In genomic region chr3:170058127-170058526, GRCh38 we compare ENCODE assay signal across 19 cellular contexts. TPM values are rescaled to one million over a fixed set of nuclear protein-coding genes. Genes with fewer than 3 reads are reported as not detected.
DNase-seq lines count a peak whose midpoint lies in the region; ATAC-seq and TF ChIP-seq lines count a peak whose summit lies in the region.
"Had no signal": no experiment of that assay in that cellular context is flagged by ENCODE, and none has a peak within 500 bp of the region (broad histone marks: within the 10 kb centered on the region; RNA-seq: fewer than 3 reads in every experiment).

No MANE protein-coding gene starts in this region.

- peak overlapping the region; percentile 63 for H3K4me3 Mint-ChIP-seq in T-helper 2 cell treated with Interferon-gamma antibody and Interleukin-4, amounts not matched to agents 5 μg/mL and 100 μg/mL, for 36 hours
- H3K4me3 Mint-ChIP-seq in T-helper 17 cell: no peak overlapping the region
- H3K4me3 Mint-ChIP-seq: neural crest cell had no signal

- no peak for TF ChIP-seq CTCF in vagina (IDR thresholded peaks at IDR 0.05)

- H3K4me3 ChIP-seq in BLaER1 treated with 17β-estradiol and CSF1 and Interleukin-3, amounts not matched to agents 10 nM and 100 nM: no peak overlapping the region
- no peak overlapping the region for H3K4me3 ChIP-seq in vagina
- H3K4me3 ChIP-seq: heart right ventricle, right atrium auricular region, testis had no signal

- peak overlapping the region; percentile 67 for H3K27ac Mint-ChIP-seq in T-helper 2 cell treated with Interferon-gamma antibody and Interleukin-4, amounts not matched to agents 5 μg/mL and 100 μg/mL, for 36 hours
- no peak overlapping the region for H3K27ac Mint-ChIP-seq in T-helper 17 cell

- H3K27me3 Mint-ChIP-seq in T-helper 2 cell treated with Interferon-gamma antibody and Interleukin-4, amounts not matched to agents 5 μg/mL and 100 μg/mL, for 36 hours (ENCODE audit: low read depth): no peaks in the 10 kb centered on the region
- no peaks in the 10 kb centered on the region for H3K27me3 Mint-ChIP-seq in T-helper 17 cell

- TF ChIP-seq POLR2A in GM15510 (IDR thresholded peaks at IDR 0.05; ENCODE audit: borderline replicate concordance, extremely low read depth, insufficient read length) (peak; percentile 14), vagina (IDR thresholded peaks at IDR 0.05) (no peak)

- intact Hi-C loops in vagina (cut with DNase I): no loop called here

- H3K4me2 ChIP-seq in BLaER1 treated with 17β-estradiol and CSF1 and Interleukin-3, amounts not matched to agents 10 nM and 100 nM: peak overlapping the region; percentile 44 to 78 (median 69)

- H3K36me3 ChIP-seq in BLaER1 treated with 17β-estradiol and CSF1 and Interleukin-3, amounts not matched to agents 10 nM and 100 nM: no peaks in the 10 kb centered on the region
- no peaks in the 10 kb centered on the region for H3K36me3 ChIP-seq in vagina
- H3K36me3 ChIP-seq: right atrium auricular region had no signal

- H3K4me1 ChIP-seq in BLaER1 treated with 17β-estradiol and CSF1 and Interleukin-3, amounts not matched to agents 10 nM and 100 nM: peaks cover 8 to 28% (median 17%) of the 10 kb centered on the region in 10 experiments
- no peaks in the 10 kb centered on the region for H3K4me1 ChIP-seq in vagina
- H3K4me1 ChIP-seq: Caco-2, right atrium auricular region, testis had no signal

- no peaks in the 10 kb centered on the region for H4K20me1 ChIP-seq in BLaER1 treated with 17β-estradiol and CSF1 and Interleukin-3, amounts not matched to agents 10 nM and 100 nM

- H3K9ac ChIP-seq in BLaER1 treated with 17β-estradiol and CSF1 and Interleukin-3, amounts not matched to agents 10 nM and 100 nM: no peak overlapping the region

- no peak for ATAC-seq in T-helper 17 cell
- ATAC-seq: activated naive CD4-positive, alpha-beta T cell treated with anti-CD3 and anti-CD28 coated beads, Interleukin-2, amount 50 U/mL, for 72 hours had no signal

- H3K9me3 Mint-ChIP-seq in T-helper 2 cell treated with Interferon-gamma antibody and Interleukin-4, amounts not matched to agents 5 μg/mL and 100 μg/mL, for 36 hours: no peaks in the 10 kb centered on the region
- H3K9me3 Mint-ChIP-seq: IgD-negative memory B cell, neural crest cell had no signal

- H3K36me3 Mint-ChIP-seq in T-helper 2 cell treated with Interferon-gamma antibody and Interleukin-4, amounts not matched to agents 5 μg/mL and 100 μg/mL, for 36 hours (ENCODE audit: low read depth): peaks cover 2% of the 10 kb centered on the region
- no peaks in the 10 kb centered on the region for H3K36me3 Mint-ChIP-seq in T-helper 17 cell (ENCODE audit: low read depth)

- DNase-seq in T-helper 2 cell treated with Interferon-gamma antibody and Interleukin-4, amounts not matched to agents 5 μg/mL and 100 μg/mL, for 36 hours (ENCODE audit: low spot score): no peak
- peak; percentile 42 for DNase-seq in germinal center (ENCODE audit: low spot score)
- DNase-seq in GM03348 (ENCODE audit: low spot score): no peak
- no peak for DNase-seq in T-helper 17 cell
- DNase-seq in occipital lobe (lab: John Stamatoyannopoulos, UW): no peak
- no peak for DNase-seq in vagina (ENCODE audit: extremely low spot score in 2 of 2)
- DNase-seq: activated CD4-positive, CD25-positive, alpha-beta regulatory T cell; Caco-2; heart right ventricle; kidney; mesendoderm; NCI-H1105; testis had no signal

- no peak overlapping the region for H3K27ac ChIP-seq in BLaER1 treated with 17β-estradiol and CSF1 and Interleukin-3, amounts not matched to agents 10 nM and 100 nM
- H3K27ac ChIP-seq in vagina: no peak overlapping the region
- H3K27ac ChIP-seq: heart right ventricle, right atrium auricular region, testis had no signal

- no peaks in the 10 kb centered on the region for H3K27me3 ChIP-seq in BLaER1 treated with 17β-estradiol and CSF1 and Interleukin-3, amounts not matched to agents 10 nM and 100 nM
- no peaks in the 10 kb centered on the region for H3K27me3 ChIP-seq in vagina
- H3K27me3 ChIP-seq: heart right ventricle, right atrium auricular region, testis had no signal

- peaks cover 39% of the 10 kb centered on the region for H3K4me1 Mint-ChIP-seq in T-helper 2 cell treated with Interferon-gamma antibody and Interleukin-4, amounts not matched to agents 5 μg/mL and 100 μg/mL, for 36 hours (ENCODE audit: low read depth)
- H3K4me1 Mint-ChIP-seq in T-helper 17 cell: peaks cover 23% of the 10 kb centered on the region
- H3K4me1 Mint-ChIP-seq: neural crest cell had no signal

- H3K9me3 ChIP-seq in BLaER1 treated with 17β-estradiol and CSF1 and Interleukin-3, amounts not matched to agents 10 nM and 100 nM (replicated peaks in 1 of 11): peaks cover 0 to 13% (median 11%) of the 10 kb centered on the region in 11 experiments; a peak in 17 of 22 replicates
- H3K9me3 ChIP-seq in T-helper 17 cell (ENCODE audit: control insufficient read depth, low read length, poor library complexity, severe bottlenecking): no peaks in the 10 kb centered on the region
- H3K9me3 ChIP-seq in vagina: no peaks in the 10 kb centered on the region
- H3K9me3 ChIP-seq: Caco-2, heart right ventricle, right atrium auricular region, testis had no signal

RNA-seq across cellular contexts. Expression of gene GPR160, which starts 20.3 kb away (rescaled TPM):
- total RNA-seq in T-helper 17 cell (1 to 10 TPM; 2.3 to 4.5 TPM), occipital lobe (2.5 TPM), vagina (1.2 TPM)
